Comparison of ENCODE assay signal across 17 cellular contexts in genomic region chr4:21209854-21210253, GRCh38.
DNase-seq lines count a peak whose midpoint lies in the region; ATAC-seq, FAIRE-seq and TF ChIP-seq lines count a peak whose summit lies in the region.
"Had no signal": no experiment of that assay in that cellular context is flagged by ENCODE, and none has a peak within 500 bp of the region (broad histone marks: within the 10 kb centered on the region; RNA-seq: fewer than 3 reads in every experiment).

No MANE protein-coding gene starts in this region.

- no peaks in the 10 kb centered on the region for H3K27me3 ChIP-seq in BLaER1 treated with 17β-estradiol and CSF1 and Interleukin-3, amounts not matched to agents 10 nM and 100 nM
- H3K27me3 ChIP-seq in endothelial cell of umbilical vein (ENCODE audit: control insufficient read depth in 2 of 2, insufficient read depth in 2 of 2, low read length in 2 of 2) (peaks cover 0 to 3% of the 10 kb centered on the region in 2 experiments), neural cell (ENCODE audit: insufficient read depth, low read depth, low read length) (no peaks in the 10 kb centered on the region), mammary epithelial cell (ENCODE audit: insufficient read depth, low read length) (no peaks in the 10 kb centered on the region)

- H3K36me3 Mint-ChIP-seq in activated T-cell treated with anti-CD3 and anti-CD28 coated beads, Interleukin-2, amount 50 U/mL, for 4 hours (ENCODE audit: insufficient read depth), result no peaks in the 10 kb centered on the region

- no peak for TF ChIP-seq RAD21 in neural cell (conservative IDR thresholded peaks at IDR 0.05)

- H3K27ac ChIP-seq in BLaER1 treated with 17β-estradiol and CSF1 and Interleukin-3, amounts not matched to agents 10 nM and 100 nM, result no peak overlapping the region; a peak in 1 of 22 replicates
- H3K27ac ChIP-seq in endothelial cell of umbilical vein (ENCODE audit: insufficient read depth, low read depth, low read length) (no peak overlapping the region), neural cell (ENCODE audit: low read length) (no peak overlapping the region), mammary epithelial cell (ENCODE audit: insufficient read depth, low read depth, low read length) (no peak overlapping the region)
- H3K27ac ChIP-seq: C4-2B had no signal

- no peaks in the 10 kb centered on the region for H3K27me3 Mint-ChIP-seq in activated T-cell treated with anti-CD3 and anti-CD28 coated beads, Interleukin-2, amount 50 U/mL, for 4 hours (ENCODE audit: low read depth)
- H3K27me3 Mint-ChIP-seq: B cell; CD4-positive, alpha-beta T cell had no signal

- POLR2A ChIA-PET in endothelial cell of umbilical vein (lab: Charles Lee), result no interaction called here

- peak overlapping the region in 10 of 11 experiments; percentile 1 to 66 (median 32); a peak in 13 of 22 replicates for H3K4me2 ChIP-seq in BLaER1 treated with 17β-estradiol and CSF1 and Interleukin-3, amounts not matched to agents 10 nM and 100 nM
- peak overlapping the region; percentile 37 for H3K4me2 ChIP-seq in endothelial cell of umbilical vein (ENCODE audit: insufficient read depth, low read length)
- H3K4me2 ChIP-seq in neural cell (ENCODE audit: low read length), result no peak overlapping the region
- H3K4me2 ChIP-seq in mammary epithelial cell (ENCODE audit: insufficient read depth, low read depth, low read length), result no peak overlapping the region

- no peaks in the 10 kb centered on the region for H3K4me1 Mint-ChIP-seq in activated T-cell treated with anti-CD3 and anti-CD28 coated beads, Interleukin-2, amount 50 U/mL, for 4 hours (ENCODE audit: low read depth)
- H3K4me1 Mint-ChIP-seq: B cell had no signal

- in situ Hi-C loops in mammary epithelial cell (cut with MboI; ENCODE audit: low sequenced_read_pairs in 2 of 2), result no loop called here

- BruUV-seq in endothelial cell of umbilical vein (replicated peaks; lab: Mats Ljungman, UMichigan), result no TSS peak
- no TSS peak for BruUV-seq in mammary epithelial cell (replicated peaks; lab: Mats Ljungman, UMichigan)

- peak; percentile 74 for FAIRE-seq in endothelial cell of umbilical vein (lab: Jason Lieb, UNC)
- FAIRE-seq: D721Med, GM12878 had no signal

- intact Hi-C loops in endothelial cell of umbilical vein (cut with micrococcal nuclease), result loop anchor here (5.0 kb wide), 1 partner anchor 433 kb away; no protein-coding TSS in a partner anchor
- intact Hi-C loops in mammary epithelial cell (cut with micrococcal nuclease), result no loop called here

- H2AFZ ChIP-seq in endothelial cell of umbilical vein (ENCODE audit: low read depth, low read length), result no peak overlapping the region
- H2AFZ ChIP-seq in neural cell (ENCODE audit: low read depth, low read length), result no peak overlapping the region
- H2AFZ ChIP-seq in mammary epithelial cell (ENCODE audit: low read depth, low read length), result no peak overlapping the region

- CTCF ChIA-PET in endothelial cell of umbilical vein (lab: Charles Lee), result interaction anchor here (0.9 kb wide), 1 partner anchor 17 kb away, joined by 3 read pairs; no protein-coding TSS in a partner anchor
- CTCF ChIA-PET in mammary epithelial cell (lab: Charles Lee; ENCODE audit: low non-redundant PET), result no interaction called here

- no peaks in the 10 kb centered on the region for H3K9me1 ChIP-seq in endothelial cell of umbilical vein (replicated peaks; ENCODE audit: control insufficient read depth, extremely low read depth, insufficient read depth, low read length)

- dilution Hi-C loops in endothelial cell of umbilical vein (cut with MboI; ENCODE audit: extremely low pct_ligation_motif_present, low sequenced_read_pairs), result no loop called here
- dilution Hi-C loops in mammary epithelial cell (cut with HindIII; ENCODE audit: low sequenced_read_pairs), result no loop called here

- H3F3A ChIP-seq in neural cell (ENCODE audit: insufficient read depth, low read length, poor library complexity, severe bottlenecking), result no peaks in the 10 kb centered on the region

- peak; percentile 44 for DNase-seq in HT1080 (ENCODE audit: low read depth)
- peak; percentile 24 for DNase-seq in endothelial cell of umbilical vein (ENCODE audit: low read depth, low spot score)
- DNase-seq in activated T-cell treated with anti-CD3 and anti-CD28 coated beads, Interleukin-2, amount 50 U/mL, for 4 hours, result no peak
- DNase-seq in mammary epithelial cell, result no peak
- no peak for DNase-seq in glomerular visceral epithelial cell (ENCODE audit: extremely low spot score)
- DNase-seq: Caco-2; CD4-positive, alpha-beta T cell; DMS153; DND-41; EL had no signal

- WGBS in mammary epithelial cell (ENCODE audit: low coverage, missing lambda C conversion rate), result 3% methylated on average over 2 of the region's 2 CpGs

- H4K20me1 ChIP-seq in BLaER1 treated with 17β-estradiol and CSF1 and Interleukin-3, amounts not matched to agents 10 nM and 100 nM, result no peaks in the 10 kb centered on the region
- no peaks in the 10 kb centered on the region for H4K20me1 ChIP-seq in endothelial cell of umbilical vein (replicated peaks; ENCODE audit: control insufficient read depth, extremely low read depth, insufficient read depth, low read length)
- no peaks in the 10 kb centered on the region for H4K20me1 ChIP-seq in neural cell (ENCODE audit: insufficient read depth)
- H4K20me1 ChIP-seq in mammary epithelial cell (ENCODE audit: insufficient read depth, low read length), result no peaks in the 10 kb centered on the region

- TF ChIP-seq POLR2A in endothelial cell of umbilical vein (IDR thresholded peaks at IDR 0.05; ENCODE audit: low read depth, low read length), result no peak

- no peaks in the 10 kb centered on the region for H3K36me3 ChIP-seq in BLaER1 treated with 17β-estradiol and CSF1 and Interleukin-3, amounts not matched to agents 10 nM and 100 nM
- no peaks in the 10 kb centered on the region for H3K36me3 ChIP-seq in endothelial cell of umbilical vein (ENCODE audit: control insufficient read depth in 2 of 2, extremely low read depth in 1 of 2, insufficient read depth in 2 of 2, low read length in 2 of 2)
- H3K36me3 ChIP-seq in neural cell (ENCODE audit: insufficient read depth, low read length), result no peaks in the 10 kb centered on the region
- no peaks in the 10 kb centered on the region for H3K36me3 ChIP-seq in mammary epithelial cell (ENCODE audit: insufficient read depth, low read length)
- H3K36me3 ChIP-seq: HAP-1 had no signal

- peaks cover 0 to 6% (median 0%) of the 10 kb centered on the region in 11 experiments; a peak in 1 of 22 replicates for H3K9me3 ChIP-seq in BLaER1 treated with 17β-estradiol and CSF1 and Interleukin-3, amounts not matched to agents 10 nM and 100 nM (replicated peaks in 1 of 11)
- H3K9me3 ChIP-seq in endothelial cell of umbilical vein (replicated peaks; ENCODE audit: control insufficient read depth, insufficient read depth, low read length) (no peaks in the 10 kb centered on the region), neural cell (ENCODE audit: low read length) (no peaks in the 10 kb centered on the region), mammary epithelial cell (replicated peaks; ENCODE audit: insufficient read depth, low read length) (no peaks in the 10 kb centered on the region)
- H3K9me3 ChIP-seq: Caco-2, HAP-1 had no signal

- H3K4me1 ChIP-seq in BLaER1 treated with 17β-estradiol and CSF1 and Interleukin-3, amounts not matched to agents 10 nM and 100 nM, result peaks cover 0 to 10% (median 5%) of the 10 kb centered on the region in 10 experiments; a peak in 10 of 20 replicates
- H3K4me1 ChIP-seq in endothelial cell of umbilical vein (ENCODE audit: control insufficient read depth, extremely low read depth, insufficient read depth, low read length), result peaks cover 14% of the 10 kb centered on the region
- no peaks in the 10 kb centered on the region for H3K4me1 ChIP-seq in mammary epithelial cell (ENCODE audit: insufficient read depth, low read length)
- H3K4me1 ChIP-seq: HAP-1 had no signal

- no peak overlapping the region for H3K4me3 ChIP-seq in BLaER1 treated with 17β-estradiol and CSF1 and Interleukin-3, amounts not matched to agents 10 nM and 100 nM
- H3K4me3 ChIP-seq in endothelial cell of umbilical vein (replicated peaks in 1 of 3; ENCODE audit: insufficient read depth in 1 of 3, low read depth in 1 of 3, low read length in 3 of 3), result no peak overlapping the region
- H3K4me3 ChIP-seq in neural cell (ENCODE audit: low read length), result no peak overlapping the region
- no peak overlapping the region for H3K4me3 ChIP-seq in mammary epithelial cell (replicated peaks in 1 of 3; ENCODE audit: insufficient read depth in 1 of 3, low read depth in 2 of 3, low read length in 3 of 3)
- H3K4me3 ChIP-seq: GM12878, HAP-1 had no signal

- no peak for TF ChIP-seq CTCF in endothelial cell of umbilical vein (IDR thresholded peaks at IDR 0.05; ENCODE audit: extremely low read depth in 1 of 2, insufficient read depth in 1 of 2, low read depth in 1 of 2, low read length in 2 of 2)
- TF ChIP-seq CTCF in neural cell (IDR thresholded peaks at IDR 0.05; ENCODE audit: poor library complexity, severe bottlenecking), result no peak
- TF ChIP-seq CTCF in mammary epithelial cell (conservative IDR thresholded peaks at IDR 0.05 in 1 of 2, IDR thresholded peaks at IDR 0.05 in 1 of 2; ENCODE audit: extremely low read depth in 1 of 2, insufficient read depth in 1 of 2, low read depth in 1 of 2, low read length in 2 of 2), result no peak

- TF ChIP-seq EP300 in neural cell (conservative IDR thresholded peaks at IDR 0.05; ENCODE audit: poor library complexity, severe bottlenecking), result peak; percentile 74

- no peak for ATAC-seq in activated T-cell treated with anti-CD3 and anti-CD28 coated beads, Interleukin-2, amount 50 U/mL, for 4 hours
- ATAC-seq: GM12878 had no signal

- H3K9ac ChIP-seq in BLaER1 treated with 17β-estradiol and CSF1 and Interleukin-3, amounts not matched to agents 10 nM and 100 nM, result no peak overlapping the region
- no peak overlapping the region for H3K9ac ChIP-seq in endothelial cell of umbilical vein (replicated peaks; ENCODE audit: extremely low read depth, insufficient read depth, low read length)
- no peak overlapping the region for H3K9ac ChIP-seq in neural cell (ENCODE audit: low read length)
- no peak overlapping the region for H3K9ac ChIP-seq in mammary epithelial cell (ENCODE audit: insufficient read depth, low read length)

- no peaks in the 10 kb centered on the region for H3K9me2 ChIP-seq in neural cell (ENCODE audit: insufficient read depth, low read length)

- peaks cover 3% of the 10 kb centered on the region for H3K9me3 Mint-ChIP-seq in activated T-cell treated with anti-CD3 and anti-CD28 coated beads, Interleukin-2, amount 50 U/mL, for 4 hours

- H3K79me2 ChIP-seq in endothelial cell of umbilical vein (ENCODE audit: control insufficient read depth, insufficient read depth, low read length), result no peaks in the 10 kb centered on the region
- H3K79me2 ChIP-seq in neural cell (replicated peaks; ENCODE audit: insufficient read depth, low read length), result no peaks in the 10 kb centered on the region
- H3K79me2 ChIP-seq in mammary epithelial cell (ENCODE audit: insufficient read depth, low read length), result no peaks in the 10 kb centered on the region

- no peak overlapping the region for H3K4me3 Mint-ChIP-seq in activated T-cell treated with anti-CD3 and anti-CD28 coated beads, Interleukin-2, amount 50 U/mL, for 4 hours
- H3K4me3 Mint-ChIP-seq: B cell; CD4-positive, alpha-beta T cell had no signal

TF ChIP-seq in endothelial cell of umbilical vein, 7 proteins besides CTCF, POLR2A, EP300 and RAD21 (continues in another document):
- TF ChIP-seq POLR2AphosphoS5 (IDR thresholded peaks at IDR 0.05; ENCODE audit: insufficient read depth, low read depth, low read length), result no peak

Comparison
In these comparisons a context has a peak if more than half of its experiments do, and no peak if none do; other contexts are left out.
1. H3K4me2 ChIP-seq: peak in BLaER1 treated with 17β-estradiol and CSF1 and Interleukin-3, amounts not matched to agents 10 nM and 100 nM (10 of 11) and endothelial cell of umbilical vein (single experiment); none in neural cell (single experiment) and mammary epithelial cell (single experiment).
2. DNase-seq: peak in HT1080 (single experiment) and endothelial cell of umbilical vein (single experiment); none in activated T-cell treated with anti-CD3 and anti-CD28 coated beads, Interleukin-2, amount 50 U/mL, for 4 hours (single experiment), mammary epithelial cell (single experiment) and glomerular visceral epithelial cell (single experiment).